14 cellular contexts compared by ENCODE assay signal in the genomic region with DNA sequence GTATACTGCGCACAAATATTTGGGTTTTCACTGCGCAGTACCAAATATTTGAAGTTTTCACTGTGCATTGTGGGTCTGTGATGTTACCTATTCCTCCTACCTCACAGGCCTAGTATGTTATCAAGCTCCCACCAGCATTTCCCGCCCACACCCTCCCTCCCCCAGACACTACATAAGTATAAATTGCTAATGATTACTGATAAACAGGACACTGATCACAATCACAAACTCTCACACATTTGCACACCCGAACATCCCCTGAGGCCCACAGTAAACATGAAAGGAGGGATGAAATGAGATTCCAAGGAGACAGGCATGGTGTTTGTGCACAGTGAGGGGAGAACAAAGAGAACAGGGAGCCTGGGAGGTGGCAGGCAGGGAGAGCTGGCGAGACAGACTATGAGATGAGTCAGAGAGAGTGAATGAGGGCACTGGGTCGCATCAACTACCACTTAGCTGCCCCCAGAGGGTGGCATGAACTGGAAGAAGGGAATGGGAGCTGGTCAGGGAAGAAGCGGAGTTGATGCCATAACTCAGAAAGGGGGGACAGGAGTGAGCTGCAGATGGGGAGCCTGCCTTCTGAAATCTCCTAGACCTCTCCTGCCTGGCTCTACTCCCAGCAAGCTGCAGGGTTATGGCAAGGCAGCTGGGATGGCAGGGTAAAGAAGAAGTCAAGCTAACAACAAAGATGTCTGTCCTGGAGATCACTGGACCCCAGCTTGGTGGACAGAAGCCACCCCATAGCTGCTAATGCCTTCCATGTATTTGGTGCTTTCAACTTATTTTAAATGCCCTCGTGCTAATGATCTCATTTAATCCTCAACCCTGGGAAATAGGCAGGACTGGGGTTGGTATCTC. TPM values are rescaled to one million over a fixed set of nuclear protein-coding genes. Genes with fewer than 3 reads are reported as not detected.
DNase-seq lines count a peak whose midpoint lies in the region; ATAC-seq, FAIRE-seq and TF ChIP-seq lines count a peak whose summit lies in the region.
"Had no signal": no experiment of that assay in that cellular context is flagged by ENCODE, and none has a peak within 500 bp of the region (broad histone marks: within the 10 kb centered on the region; RNA-seq: fewer than 3 reads in every experiment).

No MANE protein-coding gene starts in this region.

- peaks cover 16% of the 10 kb centered on the region for H3K27me3 Mint-ChIP-seq in GM23338 (ENCODE audit: insufficient read depth, low read depth, poor library complexity)

- H3K27me3 ChIP-seq in GM23338 (ENCODE audit: insufficient read depth) (no peaks in the 10 kb centered on the region), RWPE2 (ENCODE audit: insufficient read depth, poor library complexity, severe bottlenecking) (no peaks in the 10 kb centered on the region), fibroblast of lung (ENCODE audit: control insufficient read depth, insufficient read depth, low read length) (no peaks in the 10 kb centered on the region)
- H3K27me3 ChIP-seq: upper lobe of right lung had no signal

- H3K9me3 Mint-ChIP-seq in GM23338 = no peaks in the 10 kb centered on the region; the same call in 2 of the 3 replicates
- H3K9me3 Mint-ChIP-seq: activated naive CD4-positive, alpha-beta T cell treated with anti-CD3 and anti-CD28 coated beads, Interleukin-2, amount 50 U/mL, for 72 hours; immature natural killer cell had no signal

- TF ChIP-seq POLR2A in GM12892 (IDR thresholded peaks at IDR 0.05; ENCODE audit: low read depth, low read length) = no peak

- H3K4me3 Mint-ChIP-seq in GM23338 = no peak overlapping the region; the same call in 2 of the 3 replicates
- H3K4me3 Mint-ChIP-seq: immature natural killer cell had no signal

- DNase-seq in GM23338 (ENCODE audit: low spot score) (no peak), RWPE2 (ENCODE audit: low spot score) (no peak), fibroblast of lung (ENCODE audit: low read depth in 2 of 2) (peak in 1 of 2 donors; percentile 50), retinal pigment epithelial cell (ENCODE audit: low read depth) (no peak), GM12892 (ENCODE audit: insufficient read length) (no peak), NCI-H1436 (lab: John Stamatoyannopoulos, UW) (no peak), NCI-H1048 (lab: John Stamatoyannopoulos, UW) (no peak)
- DNase-seq: activated CD4-positive, alpha-beta T cell treated with anti-CD3 and anti-CD28 coated beads, Interleukin-2, amount 50 U/mL, for 1 hour; immature natural killer cell; NCI-H2029 treated with DMSO at 0.1 percent for 48 hours; upper lobe of right lung had no signal

- H3K79me2 ChIP-seq in GM23338 (replicated peaks; ENCODE audit: insufficient read depth) (peaks cover 69% of the 10 kb centered on the region), fibroblast of lung (ENCODE audit: control insufficient read depth, insufficient read depth, low read length) (no peaks in the 10 kb centered on the region)

- H3K4me3 ChIP-seq in GM23338 (no peak overlapping the region; the same call in 1 of the 2 replicates), RWPE2 (ENCODE audit: severe bottlenecking) (no peak overlapping the region), fibroblast of lung (replicated peaks in 1 of 4; ENCODE audit: control extremely low read depth in 1 of 4, insufficient read depth in 1 of 4, low read depth in 3 of 4, low read length in 4 of 4) (peak overlapping the region in 1 of 4 experiments; percentile 22), retinal pigment epithelial cell (ENCODE audit: low read length) (peak overlapping the region; percentile 11)
- H3K4me3 ChIP-seq: upper lobe of right lung had no signal

- no peak for FAIRE-seq in GM12892 (lab: Jason Lieb, UNC)
- FAIRE-seq: G401.6 had no signal

- ATAC-seq in GM23338 = no peak
- ATAC-seq in RWPE2 (ENCODE audit: low read depth) = peak; percentile 35; the same call in 1 of the 3 replicates
- ATAC-seq: activated naive CD4-positive, alpha-beta T cell treated with anti-CD3 and anti-CD28 coated beads, Interleukin-2, amount 50 U/mL, for 72 hours; upper lobe of right lung had no signal

- H3K27ac Mint-ChIP-seq in GM23338 = peak overlapping the region; percentile 46; the same call in 1 of the 2 replicates
- H3K27ac Mint-ChIP-seq: activated naive CD4-positive, alpha-beta T cell treated with anti-CD3 and anti-CD28 coated beads, Interleukin-2, amount 50 U/mL, for 72 hours had no signal

- H3K36me3 ChIP-seq in GM23338 (ENCODE audit: insufficient read depth) (peaks cover 4% of the 10 kb centered on the region; the same call in 1 of the 2 replicates), RWPE2 (ENCODE audit: low read depth) (peaks cover 2% of the 10 kb centered on the region; the same call in 1 of the 2 replicates), fibroblast of lung (ENCODE audit: control insufficient read depth, insufficient read depth, low read length) (no peaks in the 10 kb centered on the region)
- H3K36me3 ChIP-seq: upper lobe of right lung had no signal

- H3K4me1 ChIP-seq in GM23338 (ENCODE audit: insufficient read depth) = peaks cover 24% of the 10 kb centered on the region
- H3K4me1 ChIP-seq in RWPE2 (ENCODE audit: insufficient read depth, poor library complexity, severe bottlenecking) = peaks cover 18% of the 10 kb centered on the region
- peaks cover 11% of the 10 kb centered on the region for H3K4me1 ChIP-seq in fibroblast of lung (ENCODE audit: control insufficient read depth, extremely low read depth, insufficient read depth, low read length)

- no peak overlapping the region for H2AFZ ChIP-seq in GM23338
- no peak overlapping the region for H2AFZ ChIP-seq in fibroblast of lung (ENCODE audit: low read length)
- H2AFZ ChIP-seq: parathyroid adenoma had no signal

- H3K9me3 ChIP-seq in RWPE2 (ENCODE audit: severe bottlenecking) = no peaks in the 10 kb centered on the region
- H3K9me3 ChIP-seq in fibroblast of lung (ENCODE audit: control insufficient read depth, insufficient read depth, low read depth, low read length) = no peaks in the 10 kb centered on the region
- H3K9me3 ChIP-seq: upper lobe of right lung had no signal

- peaks cover 50% of the 10 kb centered on the region for H3K36me3 Mint-ChIP-seq in GM23338 (ENCODE audit: low read depth)
- H3K36me3 Mint-ChIP-seq: activated naive CD4-positive, alpha-beta T cell treated with anti-CD3 and anti-CD28 coated beads, Interleukin-2, amount 50 U/mL, for 72 hours had no signal

- H4K20me1 ChIP-seq in GM23338 (replicated peaks; ENCODE audit: insufficient read depth) (peaks cover 22% of the 10 kb centered on the region), fibroblast of lung (ENCODE audit: control insufficient read depth, extremely low read depth, insufficient read depth, low read length) (no peaks in the 10 kb centered on the region)

- H3K4me2 ChIP-seq in GM23338 (peak overlapping the region; percentile 71; the same call in 1 of the 2 replicates), fibroblast of lung (ENCODE audit: extremely low read depth, insufficient read depth, low read length) (peak overlapping the region; percentile 46)

- no peaks in the 10 kb centered on the region for H3F3A ChIP-seq in GM23338 (replicated peaks; ENCODE audit: low read depth)

- H3K4me1 Mint-ChIP-seq in GM23338 = peaks cover 41% of the 10 kb centered on the region

- no peaks in the 10 kb centered on the region for H3K9me2 ChIP-seq in GM23338 (ENCODE audit: insufficient read depth)

- H3K27ac ChIP-seq in GM23338 (ENCODE audit: low read depth) (0 out of 2 replicates have a peak overlapping the region, but pooled peaks have one; percentile 63), RWPE2 (ENCODE audit: poor library complexity, severe bottlenecking) (peak overlapping the region; percentile 54), fibroblast of lung (ENCODE audit: insufficient read depth, low read length) (no peak overlapping the region)
- H3K27ac ChIP-seq: parathyroid adenoma, upper lobe of right lung had no signal

- H3K9ac ChIP-seq in fibroblast of lung (ENCODE audit: insufficient read depth, low read length) = no peak overlapping the region
- H3K9ac ChIP-seq: parathyroid adenoma had no signal

- TF ChIP-seq CTCF in GM23338 (conservative IDR thresholded peaks at IDR 0.05; ENCODE audit: low read depth in 2 of 2) = no peak
- TF ChIP-seq CTCF in RWPE2 (IDR thresholded peaks at IDR 0.05; ENCODE audit: poor library complexity, severe bottlenecking) = no peak
- TF ChIP-seq CTCF in fibroblast of lung (conservative IDR thresholded peaks at IDR 0.05 in 1 of 2, IDR thresholded peaks at IDR 0.05 in 1 of 2; ENCODE audit: low read depth in 1 of 2, low read length in 2 of 2) = no peak
- TF ChIP-seq CTCF in retinal pigment epithelial cell (conservative IDR thresholded peaks at IDR 0.05; ENCODE audit: low read depth, low read length) = no peak

TF ChIP-seq in GM23338, 12 proteins besides CTCF, POLR2A, EP300 and RAD21:
- TF ChIP-seq ETS1 (IDR thresholded peaks at IDR 0.05) (no peak), CREB1 (CRISPR knock-in tag; IDR thresholded peaks at IDR 0.05; ENCODE audit: low read depth) (no peak), POLR2AphosphoS5 (IDR thresholded peaks at IDR 0.05; ENCODE audit: low read depth) (no peak), JUNB (IDR thresholded peaks at IDR 0.05; ENCODE audit: unreplicated experiment) (no peak), EZH2phosphoT487 (IDR thresholded peaks at IDR 0.05; ENCODE audit: unreplicated experiment) (no peak), NANOG (IDR thresholded peaks at IDR 0.05; ENCODE audit: borderline replicate concordance) (no peak), ZNF114 (CRISPR knock-in tag; IDR thresholded peaks at IDR 0.05) (no peak)

RNA-seq across cellular contexts. Expression of gene KIF3C, which starts 5.2 kb away (rescaled TPM):
- 34.6 and 40.0 TPM in 2 replicates for total RNA-seq in GM23338 (2014; rRNA removed; shearing (Covaris generic))
- polyA plus RNA-seq in GM23338 (2016; fragmentation: Nextera tagmentation; extraction: Ambion mirVana) (14.9 and 16.7 TPM in 2 replicates), fibroblast of lung (8.3 and 9.7 TPM in 2 replicates)
- total RNA-seq in fibroblast of lung = 9.0 and 13.0 TPM in 2 replicates
- polyA plus RNA-seq in fibroblast of lung (2012) = 14.6 and 21.1 TPM in 2 replicates
- polyA minus RNA-seq in fibroblast of lung (ENCODE audit: low replicate concordance) = 19.3 and 20.0 TPM in 2 replicates
- polyA plus RNA-seq in GM12892 (2012; ENCODE audit: missing spikeins) = 1.4 TPM

RNA-seq across cellular contexts. Expression of gene RAB10, which starts 56.8 kb away (rescaled TPM):
- total RNA-seq in GM23338 (2014; rRNA removed; shearing (Covaris generic)) = 102 and 116 TPM in 2 replicates
- polyA plus RNA-seq in GM23338 (2016; fragmentation: Nextera tagmentation; extraction: Ambion mirVana) = 119 and 143 TPM in 2 replicates
- 94.1 and 105 TPM in 2 replicates for total RNA-seq in fibroblast of lung
- polyA plus RNA-seq in fibroblast of lung = 253 and 255 TPM in 2 replicates
- polyA plus RNA-seq in fibroblast of lung (2012) = 126 and 137 TPM in 2 replicates
- polyA minus RNA-seq in fibroblast of lung (ENCODE audit: low replicate concordance) = 9.9 and 10.5 TPM in 2 replicates
- 68.0 TPM for polyA plus RNA-seq in GM12892 (2012; ENCODE audit: missing spikeins)
